In genomic region chr11:69814902-69815301, GRCh38 we compare ENCODE assay signal across 35 cellular contexts. TPM values are rescaled to one million over a fixed set of nuclear protein-coding genes. Genes with fewer than 3 reads are reported as not detected.
"Had no signal": no experiment of that assay in that cellular context is flagged by ENCODE, and none has a peak within 500 bp of the region (broad histone marks: within the 10 kb centered on the region; RNA-seq: fewer than 3 reads in every experiment).

No MANE protein-coding gene starts in this region.

- H3K36me3 Mint-ChIP-seq: mesothelial cell of epicardium had no signal

- H3K27ac Mint-ChIP-seq: dendritic cell treated with granulocyte-macrophage colony-stimulating factor and Interleukin-4, amounts not matched to agents 40 ng/mL and 50 ng/mL, for 4 days; effector memory CD8-positive, alpha-beta T cell; endodermal cell; mesothelial cell of epicardium had no signal

- FAIRE-seq: endometrium, islet of Langerhans, kidney had no signal

- H3K4me1 Mint-ChIP-seq: endodermal cell, mesothelial cell of epicardium had no signal

- H3K27ac ChIP-seq: colonic mucosa, epithelial cell of prostate, esophagus squamous epithelium, gastrocnemius medialis, heart right ventricle, left lung, lower lobe of right lung had no signal

- DNase-seq: colonic mucosa; cortex of kidney; effector CD8-positive, alpha-beta T cell; effector memory CD8-positive, alpha-beta T cell; endodermal cell; erythroblast; esophagus squamous epithelium; foreskin fibroblast; foreskin melanocyte; gastrocnemius medialis; glutamatergic neuron; head of caudate nucleus; heart right ventricle; hippocampal formation; kidney; kidney glomerular epithelial cell; left colon; left ventricle myocardium superior; lower lobe of right lung; mesenchymal stem cell; mucosa of descending colon had no signal

- H3K9me3 Mint-ChIP-seq: dendritic cell treated with granulocyte-macrophage colony-stimulating factor and Interleukin-4, amounts not matched to agents 40 ng/mL and 50 ng/mL, for 4 days; effector memory CD8-positive, alpha-beta T cell; endodermal cell; mesothelial cell of epicardium had no signal

- H3K4me1 ChIP-seq: colonic mucosa, gastrocnemius medialis, left lung, lower lobe of right lung had no signal

- H3K9me3 ChIP-seq: colonic mucosa, esophagus squamous epithelium, gastrocnemius medialis, heart right ventricle, left lung, lower lobe of right lung, mucosa of descending colon had no signal

- ATAC-seq: effector memory CD8-positive, alpha-beta T cell; esophagus mucosa; gastrocnemius medialis; heart right ventricle; left colon; left lung; left ventricle myocardium superior; lower lobe of right lung; mucosa of descending colon had no signal

- H3K4me3 ChIP-seq: colonic mucosa, esophagus squamous epithelium, gastrocnemius medialis, heart right ventricle, left lung, lower lobe of right lung, mucosa of descending colon had no signal

- H3K36me3 ChIP-seq: colonic mucosa, esophagus squamous epithelium, gastrocnemius medialis, heart right ventricle, left lung, lower lobe of right lung had no signal

- H3K4me3 Mint-ChIP-seq: dendritic cell treated with granulocyte-macrophage colony-stimulating factor and Interleukin-4, amounts not matched to agents 40 ng/mL and 50 ng/mL, for 4 days; effector memory CD8-positive, alpha-beta T cell; endodermal cell; mesothelial cell of epicardium had no signal

RNA-seq across cellular contexts. Expression of gene FGF3, which starts 4.3 kb away (rescaled TPM):
- total RNA-seq: chondrocyte, colonic mucosa, dermis microvascular lymphatic vessel endothelial cell, endodermal cell, esophagus mucosa, esophagus squamous epithelium, gastrocnemius medialis, glomerular endothelial cell, heart right ventricle, kidney, left colon, left lung, left ventricle myocardium superior, lower leg skin, lower lobe of right lung, lung microvascular endothelial cell, mesenteric fat pad, mesothelial cell of epicardium, mucosa of descending colon, myocyte had no signal
- polyA plus RNA-seq: heart right ventricle had no signal

RNA-seq across cellular contexts. Expression of gene FGF4, which starts 39.8 kb away (rescaled TPM):
- total RNA-seq: chondrocyte, colonic mucosa, dermis microvascular lymphatic vessel endothelial cell, esophagus mucosa, esophagus squamous epithelium, gastrocnemius medialis, glomerular endothelial cell, heart right ventricle, kidney, left colon, left lung, left ventricle myocardium superior, lower leg skin, lower lobe of right lung, lung microvascular endothelial cell, mesenteric fat pad, mesothelial cell of epicardium, mucosa of descending colon, myocyte had no signal
- polyA plus RNA-seq: heart right ventricle had no signal
